ENCODE assay signal across 13 cellular contexts in the genomic region with DNA sequence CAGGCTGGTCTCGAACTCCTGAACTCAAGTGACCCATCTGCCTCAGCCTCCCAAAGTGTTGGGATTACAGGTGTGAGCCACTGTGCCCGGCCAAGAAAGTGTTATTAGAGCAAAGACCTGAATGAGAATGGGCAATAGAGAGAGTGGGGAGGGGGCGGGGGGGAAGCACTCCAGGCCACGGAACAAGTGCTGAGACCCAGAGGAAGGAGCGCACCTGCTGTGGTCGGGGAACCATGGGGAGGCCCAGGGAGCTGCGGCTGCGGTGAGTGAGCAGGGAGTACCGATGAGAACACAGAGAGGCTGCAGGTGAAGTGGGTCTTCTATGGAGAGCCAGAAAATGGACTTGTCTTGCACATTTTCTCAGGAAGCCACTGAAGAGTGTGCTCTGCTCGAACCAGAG. TPM values are rescaled to one million over a fixed set of nuclear protein-coding genes. Genes with fewer than 3 reads are reported as not detected.
"Had no signal": no experiment of that assay in that cellular context is flagged by ENCODE, and none has a peak within 500 bp of the region (broad histone marks: within the 10 kb centered on the region; RNA-seq: fewer than 3 reads in every experiment).

No MANE protein-coding gene starts in this region.

- DNase-seq: activated CD4-positive, alpha-beta T cell treated with anti-CD3 and anti-CD28 coated beads, Interleukin-2, amount 50 U/mL, for 48 hours; activated CD4-positive, CD25-positive, alpha-beta regulatory T cell treated with anti-CD3 and anti-CD28 coated beads, Interleukin-2, amount 50 U/mL, for 72 hours; dorsolateral prefrontal cortex; hypothalamus; lower lobe of right lung; naive thymus-derived CD4-positive, alpha-beta T cell; posterior cingulate gyrus; right cardiac atrium; spleen; stimulated activated CD4-positive, alpha-beta T cell treated with anti-CD3 and anti-CD28 coated beads, Interleukin-1b, Interleukin-23, amount 100 ng/mL, for 48 hours; stimulated activated naive CD4-positive, alpha-beta T cell treated with Interleukin-2 at 50 U/mL for 16 hours; T-helper 9 cell had no signal

- ATAC-seq: esophagus mucosa; lower lobe of right lung; naive thymus-derived CD4-positive, alpha-beta T cell; right cardiac atrium had no signal

RNA-seq across cellular contexts. Expression of gene SMIM41, which starts 10.8 kb away (rescaled TPM):
- total RNA-seq: esophagus mucosa had no signal
